21 cellular contexts compared by ENCODE assay signal in genomic region chr21:44521301-44521927, GRCh38. TPM values are rescaled to one million over a fixed set of nuclear protein-coding genes. Genes with fewer than 3 reads are reported as not detected.
DNase-seq lines count a peak whose midpoint lies in the region; ATAC-seq, FAIRE-seq and TF ChIP-seq lines count a peak whose summit lies in the region.
"Had no signal": no experiment of that assay in that cellular context is flagged by ENCODE, and none has a peak within 500 bp of the region (broad histone marks: within the 10 kb centered on the region; RNA-seq: fewer than 3 reads in every experiment).

No MANE protein-coding gene starts in this region.

- H3K27me3 ChIP-seq in K562 (ENCODE audit: control insufficient read depth in 2 of 2, insufficient read depth in 2 of 2, low read length in 2 of 2) (peaks cover 0 to 22% of the 10 kb centered on the region in 2 experiments; a peak in 2 of 5 replicates), left lung (peaks cover 0 to 36% of the 10 kb centered on the region in 2 donors), tibial artery (peaks cover 0 to 28% of the 10 kb centered on the region in 2 donors)

- DNase-seq in activated naive CD4-positive, alpha-beta T cell treated with anti-CD3 and anti-CD28 coated beads, Interleukin-2, amount 50 U/mL, for 16 hours: no peak
- no peak for DNase-seq in K562 (ENCODE audit: extremely low read depth in 1 of 4, low spot score in 3 of 4)
- DNase-seq in left lung: peak; percentile 26 to 61
- peak; percentile 6 to 52 for DNase-seq in tibial artery
- no peak for DNase-seq in DMS53 (lab: John Stamatoyannopoulos, UW)
- no peak for DNase-seq in UCSD-AML1 (lab: John Stamatoyannopoulos, UW; ENCODE audit: unreplicated experiment)
- DNase-seq: CD4-positive, alpha-beta memory T cell; DND-41; GDM1; Karpas-422; NCI-H1105 treated with DMSO at 0.1 percent for 48 hours; NCI-H187 treated with DMSO at 0.1 percent for 48 hours; NCI-H446 treated with DMSO at 0.1 percent for 48 hours; NCI-H748 treated with DMSO at 0.1 percent for 48 hours; PC-3 had no signal

- no peak overlapping the region for H3K4me2 ChIP-seq in K562 (ENCODE audit: insufficient read depth, low read length)
- H3K4me2 ChIP-seq: GM23338 had no signal

- no peak for TF ChIP-seq POLR2A in K562 (conservative IDR thresholded peaks at IDR 0.05)

- CTCF ChIA-PET in K562 (lab: Yijun Ruan, JAX; ENCODE audit: low intra/inter-chr PET ratio): no interaction called here

- no peak for TF ChIP-seq CTCF in K562 (IDR thresholded peaks at IDR 0.05 in 2 of 3, conservative IDR thresholded peaks at IDR 0.05 in 1 of 3; ENCODE audit: insufficient read depth in 2 of 3, low read depth in 1 of 3, low read length in 3 of 3)
- no peak for TF ChIP-seq CTCF in left lung (IDR thresholded peaks at IDR 0.05)
- no peak for TF ChIP-seq CTCF in tibial artery (IDR thresholded peaks at IDR 0.05)

- H3K4me3 ChIP-seq in K562 (no peak overlapping the region), left lung (no peak overlapping the region), tibial artery (no peak overlapping the region)
- H3K4me3 ChIP-seq: GM23338 had no signal

- POLR2A ChIA-PET in K562 (lab: Yijun Ruan, JAX): interaction anchor here (0.8 kb wide), 2 partner anchors 151 to 255 kb away, joined by 3 read pairs; no protein-coding TSS in a partner anchor

- no peaks in the 10 kb centered on the region for H3K4me1 Mint-ChIP-seq in activated naive CD4-positive, alpha-beta T cell treated with anti-CD3 and anti-CD28 coated beads, Interleukin-2, amount 50 U/mL, for 24 hours
- H3K4me1 Mint-ChIP-seq: GM23338 had no signal

- WGBS in K562 (ENCODE audit: insufficient coverage, low coverage, missing lambda C conversion rate): 11% methylated on average over 22 of the region's 22 CpGs

- peak overlapping the region; percentile 37 for H3K27ac Mint-ChIP-seq in activated naive CD4-positive, alpha-beta T cell treated with anti-CD3 and anti-CD28 coated beads, Interleukin-2, amount 50 U/mL, for 24 hours
- H3K27ac Mint-ChIP-seq: GM23338 had no signal

- intact Hi-C loops in K562 (cut with micrococcal nuclease) (no loop called here), left lung (cut with DNase I) (no loop called here), tibial artery (cut with DNase I; ENCODE audit: low total_unique reads) (no loop called here)

- H3K27ac ChIP-seq in K562 (ENCODE audit: extremely low read depth, low read depth, low read length) (no peak overlapping the region), left lung (no peak overlapping the region), tibial artery (no peak overlapping the region)

- peaks cover 0 to 31% of the 10 kb centered on the region in 2 experiments; a peak in 3 of 5 replicates for H3K4me1 ChIP-seq in K562 (replicated peaks in 1 of 2; ENCODE audit: control insufficient read depth in 2 of 2, insufficient read depth in 2 of 2, low read length in 2 of 2)
- H3K4me1 ChIP-seq in left lung: no peaks in the 10 kb centered on the region
- H3K4me1 ChIP-seq in tibial artery: no peaks in the 10 kb centered on the region

- no peak for TF ChIP-seq RAD21 in K562 (CRISPR knock-in tag; conservative IDR thresholded peaks at IDR 0.05 in 1 of 2, IDR thresholded peaks at IDR 0.05 in 1 of 2)

- H3K9me3 ChIP-seq in K562 (replicated peaks; ENCODE audit: control insufficient read depth, insufficient read depth, low read depth, low read length) (peaks cover 21% of the 10 kb centered on the region; the same call in 1 of the 2 replicates), left lung (peaks cover 0 to 3% of the 10 kb centered on the region in 2 donors), tibial artery (no peaks in the 10 kb centered on the region)

- no peak overlapping the region for H2AFZ ChIP-seq in K562 (ENCODE audit: low read depth, low read length)
- H2AFZ ChIP-seq: GM23338 had no signal

- no peaks in the 10 kb centered on the region for H3K79me2 ChIP-seq in K562 (ENCODE audit: control insufficient read depth, insufficient read depth, low read length)

- no TSS peak for BruUV-seq in K562 (replicated peaks; lab: Mats Ljungman, UMichigan)

- H3K36me3 Mint-ChIP-seq in activated naive CD4-positive, alpha-beta T cell treated with anti-CD3 and anti-CD28 coated beads, Interleukin-2, amount 50 U/mL, for 24 hours: no peaks in the 10 kb centered on the region
- H3K36me3 Mint-ChIP-seq: CD4-positive, alpha-beta memory T cell had no signal

- TF ChIP-seq EP300 in K562 (IDR thresholded peaks at IDR 0.05; ENCODE audit: low read length): no peak

- H3K36me3 ChIP-seq in K562 (ENCODE audit: control insufficient read depth, insufficient read depth, low read length) (no peaks in the 10 kb centered on the region), left lung (no peaks in the 10 kb centered on the region), tibial artery (no peaks in the 10 kb centered on the region)

- no peaks in the 10 kb centered on the region for H3K9me1 ChIP-seq in K562 (ENCODE audit: control insufficient read depth, insufficient read depth, low read length)

- ATAC-seq in K562 (no peak), left lung (peak; percentile 22), HG03097 (IDR thresholded peaks at IDR 0.05; ENCODE audit: low FRiP score, unreplicated experiment) (no peak)
- ATAC-seq: PC-3 had no signal

- H4K20me1 ChIP-seq in K562 (replicated peaks; ENCODE audit: control insufficient read depth, insufficient read depth, low read length): no peaks in the 10 kb centered on the region

- no peak overlapping the region for H3K9ac ChIP-seq in K562 (ENCODE audit: insufficient read depth in 1 of 2, low read depth in 2 of 2, low read length in 2 of 2)

- no peak overlapping the region for H3K4me3 Mint-ChIP-seq in activated naive CD4-positive, alpha-beta T cell treated with anti-CD3 and anti-CD28 coated beads, Interleukin-2, amount 50 U/mL, for 24 hours
- H3K4me3 Mint-ChIP-seq: CD4-positive, alpha-beta memory T cell; GM23338 had no signal

- in situ Hi-C loops in K562 (cut with MboI): no loop called here

- FAIRE-seq in K562 (lab: Jason Lieb, UNC): no peak
- FAIRE-seq: D721Med, GM12892 had no signal

- no peaks in the 10 kb centered on the region for H3K9me3 Mint-ChIP-seq in activated naive CD4-positive, alpha-beta T cell treated with anti-CD3 and anti-CD28 coated beads, Interleukin-2, amount 50 U/mL, for 24 hours
- H3K9me3 Mint-ChIP-seq: CD4-positive, alpha-beta memory T cell had no signal

- H3K27me3 Mint-ChIP-seq in activated naive CD4-positive, alpha-beta T cell treated with anti-CD3 and anti-CD28 coated beads, Interleukin-2, amount 50 U/mL, for 24 hours: no peaks in the 10 kb centered on the region
- H3K27me3 Mint-ChIP-seq: CD4-positive, alpha-beta memory T cell had no signal

RNA-seq across cellular contexts. Expression of gene KRTAP10-1, which starts 18.6 kb away (rescaled TPM):
- not detected in 2 replicates for total RNA-seq in K562 (2011; cell fraction: chromatin; rRNA removed; ENCODE audit: low replicate concordance)
- total RNA-seq in K562 (2011; cell fraction: nucleolus; rRNA removed): not detected in 2 replicates
- total RNA-seq in K562 (2011; cell fraction: nucleoplasm; rRNA removed): not detected in 2 replicates
- total RNA-seq in K562 (2014; rRNA removed) (not detected in 2 replicates), K562 (2014; rRNA removed; fragmentation: Illumina TruSeq; extraction: Trizol) (not detected in 2 replicates), K562 (2015; rRNA removed; fragmentation: Illumina TruSeq; extraction: Trizol) (not detected in 2 replicates), K562 (2021) (not detected in 2 replicates), left lung (not detected)
- polyA plus RNA-seq in K562 (2011; rRNA removed) (not detected in 2 replicates), K562 (2014; fragmentation: Illumina TruSeq; extraction: Trizol) (not detected in 2 replicates), K562 (2014; fragmentation: Nextera tagmentation; extraction: Ambion mirVana) (not detected), K562 (2014; rRNA removed) (not detected in 2 replicates)
- not detected in 2 replicates for polyA plus RNA-seq in K562 (2011; cell fraction: cytosol; rRNA removed)
- not detected in 2 replicates for polyA plus RNA-seq in K562 (2011; cell fraction: nucleus; rRNA removed)
- not detected in 2 replicates for polyA plus RNA-seq in K562 (2012)
- not detected in 2 replicates for polyA minus RNA-seq in K562 (2011; rRNA and poly(A)+ RNA removed)
- polyA minus RNA-seq in K562 (2011; cell fraction: cytosol; rRNA and poly(A)+ RNA removed): not detected in 2 replicates
- not detected in 2 replicates for polyA minus RNA-seq in K562 (2011; cell fraction: nucleus; rRNA and poly(A)+ RNA removed)
- total RNA-seq: CD4-positive, alpha-beta memory T cell; GM23338; PC-3 had no signal
- polyA plus RNA-seq: CD4-positive, alpha-beta memory T cell; GM23338 had no signal

RNA-seq across cellular contexts. Expression of gene KRTAP10-2, which starts 29.9 kb away (rescaled TPM):
- total RNA-seq in K562 (2011; cell fraction: chromatin; rRNA removed; ENCODE audit: low replicate concordance): not detected in 2 replicates
- total RNA-seq in K562 (2011; cell fraction: nucleolus; rRNA removed): not detected in 2 replicates
- not detected in 2 replicates for total RNA-seq in K562 (2011; cell fraction: nucleoplasm; rRNA removed)
- total RNA-seq in K562 (2014; rRNA removed) (not detected in 2 replicates), K562 (2014; rRNA removed; fragmentation: Illumina TruSeq; extraction: Trizol) (not detected in 2 replicates), K562 (2015; rRNA removed; fragmentation: Illumina TruSeq; extraction: Trizol) (not detected in 2 replicates), K562 (2021) (not detected in 2 replicates), left lung (under 1 TPM in 1 of 2 donors, not detected in 1; 0.24 TPM)
- polyA plus RNA-seq in K562 (2011; rRNA removed) (not detected in 2 replicates), K562 (2014; fragmentation: Illumina TruSeq; extraction: Trizol) (not detected in 2 replicates), K562 (2014; fragmentation: Nextera tagmentation; extraction: Ambion mirVana) (not detected), K562 (2014; rRNA removed) (not detected in 2 replicates)
- not detected in 2 replicates for polyA plus RNA-seq in K562 (2011; cell fraction: cytosol; rRNA removed)
- polyA plus RNA-seq in K562 (2011; cell fraction: nucleus; rRNA removed): not detected in 2 replicates
- not detected in 2 replicates for polyA plus RNA-seq in K562 (2012)
- not detected in 2 replicates for polyA minus RNA-seq in K562 (2011; rRNA and poly(A)+ RNA removed)
- not detected in 2 replicates for polyA minus RNA-seq in K562 (2011; cell fraction: cytosol; rRNA and poly(A)+ RNA removed)
- polyA minus RNA-seq in K562 (2011; cell fraction: nucleus; rRNA and poly(A)+ RNA removed): not detected in 2 replicates
- total RNA-seq: CD4-positive, alpha-beta memory T cell; GM23338; PC-3 had no signal
- polyA plus RNA-seq: CD4-positive, alpha-beta memory T cell had no signal

RNA-seq across cellular contexts. Expression of gene KRTAP10-3, which starts 37.2 kb away (rescaled TPM):
- total RNA-seq in K562 (2011; cell fraction: chromatin; rRNA removed; ENCODE audit: low replicate concordance): not detected in 2 replicates
- not detected in 2 replicates for total RNA-seq in K562 (2011; cell fraction: nucleolus; rRNA removed)
- not detected in 2 replicates for total RNA-seq in K562 (2011; cell fraction: nucleoplasm; rRNA removed)
- total RNA-seq in K562 (2014; rRNA removed) (not detected in 2 replicates), K562 (2014; rRNA removed; fragmentation: Illumina TruSeq; extraction: Trizol) (not detected in 2 replicates), K562 (2015; rRNA removed; fragmentation: Illumina TruSeq; extraction: Trizol) (not detected in 2 replicates), K562 (2021) (not detected in 2 replicates), left lung (not detected)
- polyA plus RNA-seq in K562 (2011; rRNA removed) (not detected in 2 replicates), K562 (2014; fragmentation: Illumina TruSeq; extraction: Trizol) (not detected in 2 replicates), K562 (2014; fragmentation: Nextera tagmentation; extraction: Ambion mirVana) (not detected), K562 (2014; rRNA removed) (not detected in 2 replicates)
- not detected in 2 replicates for polyA plus RNA-seq in K562 (2011; cell fraction: cytosol; rRNA removed)
- not detected in 2 replicates for polyA plus RNA-seq in K562 (2011; cell fraction: nucleus; rRNA removed)
- not detected in 2 replicates for polyA plus RNA-seq in K562 (2012)
- not detected in 2 replicates for polyA minus RNA-seq in K562 (2011; rRNA and poly(A)+ RNA removed)
- polyA minus RNA-seq in K562 (2011; cell fraction: cytosol; rRNA and poly(A)+ RNA removed): not detected in 2 replicates
- polyA minus RNA-seq in K562 (2011; cell fraction: nucleus; rRNA and poly(A)+ RNA removed): not detected in 2 replicates
- total RNA-seq: CD4-positive, alpha-beta memory T cell; GM23338; PC-3 had no signal
- polyA plus RNA-seq: CD4-positive, alpha-beta memory T cell; GM23338 had no signal

RNA-seq across cellular contexts. Expression of gene KRTAP10-4, which starts 52.1 kb away (rescaled TPM):
- total RNA-seq in K562 (2011; cell fraction: chromatin; rRNA removed; ENCODE audit: low replicate concordance): not detected in 2 replicates
- total RNA-seq in K562 (2011; cell fraction: nucleolus; rRNA removed): not detected in 2 replicates
- total RNA-seq in K562 (2011; cell fraction: nucleoplasm; rRNA removed): not detected in 2 replicates
- total RNA-seq in K562 (2014; rRNA removed) (not detected in 2 replicates), K562 (2014; rRNA removed; fragmentation: Illumina TruSeq; extraction: Trizol) (not detected in 2 replicates), K562 (2015; rRNA removed; fragmentation: Illumina TruSeq; extraction: Trizol) (not detected in 2 replicates), K562 (2021) (not detected in 2 replicates), left lung (not detected)
- polyA plus RNA-seq in K562 (2011; rRNA removed) (not detected in 2 replicates), K562 (2014; fragmentation: Illumina TruSeq; extraction: Trizol) (not detected in 2 replicates), K562 (2014; fragmentation: Nextera tagmentation; extraction: Ambion mirVana) (not detected), K562 (2014; rRNA removed) (not detected in 2 replicates)
- polyA plus RNA-seq in K562 (2011; cell fraction: cytosol; rRNA removed): not detected in 2 replicates
- polyA plus RNA-seq in K562 (2011; cell fraction: nucleus; rRNA removed): not detected in 2 replicates
- not detected in 2 replicates for polyA plus RNA-seq in K562 (2012)
- not detected in 2 replicates for polyA minus RNA-seq in K562 (2011; rRNA and poly(A)+ RNA removed)
- polyA minus RNA-seq in K562 (2011; cell fraction: cytosol; rRNA and poly(A)+ RNA removed): not detected in 2 replicates
- not detected in 2 replicates for polyA minus RNA-seq in K562 (2011; cell fraction: nucleus; rRNA and poly(A)+ RNA removed)
- total RNA-seq: A673; CD4-positive, alpha-beta memory T cell; GM23338; PC-3 had no signal
- polyA plus RNA-seq: CD4-positive, alpha-beta memory T cell; GM23338 had no signal

RNA-seq across cellular contexts. Expression of gene KRTAP10-5, which starts 59.0 kb away (rescaled TPM):
- total RNA-seq in K562 (2011; cell fraction: chromatin; rRNA removed; ENCODE audit: low replicate concordance): not detected in 2 replicates
- not detected in 2 replicates for total RNA-seq in K562 (2011; cell fraction: nucleolus; rRNA removed)
- not detected in 2 replicates for total RNA-seq in K562 (2011; cell fraction: nucleoplasm; rRNA removed)
- total RNA-seq in K562 (2014; rRNA removed): not detected in 2 replicates
- not detected in 2 replicates for total RNA-seq in K562 (2014; rRNA removed; fragmentation: Illumina TruSeq; extraction: Trizol)
- not detected in 2 replicates for total RNA-seq in K562 (2015; rRNA removed; fragmentation: Illumina TruSeq; extraction: Trizol)
- not detected in 2 replicates for total RNA-seq in K562 (2021)
- not detected in 2 replicates for polyA plus RNA-seq in K562 (2011; rRNA removed)
- polyA plus RNA-seq in K562 (2011; cell fraction: cytosol; rRNA removed): not detected in 2 replicates
- polyA plus RNA-seq in K562 (2011; cell fraction: nucleus; rRNA removed): not detected in 2 replicates
- polyA plus RNA-seq in K562 (2012): not detected in 2 replicates
- polyA plus RNA-seq in K562 (2014; fragmentation: Illumina TruSeq; extraction: Trizol): not detected in 2 replicates
- polyA plus RNA-seq in K562 (2014; fragmentation: Nextera tagmentation; extraction: Ambion mirVana): not detected
- not detected in 2 replicates for polyA plus RNA-seq in K562 (2014; rRNA removed)
- not detected in 2 replicates for polyA minus RNA-seq in K562 (2011; rRNA and poly(A)+ RNA removed)
- not detected in 2 replicates for polyA minus RNA-seq in K562 (2011; cell fraction: cytosol; rRNA and poly(A)+ RNA removed)
- not detected in 2 replicates for polyA minus RNA-seq in K562 (2011; cell fraction: nucleus; rRNA and poly(A)+ RNA removed)
- total RNA-seq in left lung: not detected
- total RNA-seq: A673; CD4-positive, alpha-beta memory T cell; GM23338; PC-3 had no signal
- polyA plus RNA-seq: CD4-positive, alpha-beta memory T cell; GM23338 had no signal

Comparison
In these comparisons a context has a peak if more than half of its experiments do, and no peak if none do; other contexts are left out.
1. DNase-seq: peak in left lung (2 of 2) and tibial artery (2 of 2); none in activated naive CD4-positive, alpha-beta T cell treated with anti-CD3 and anti-CD28 coated beads, Interleukin-2, amount 50 U/mL, for 16 hours (single experiment), K562 (0 of 4), DMS53 (single experiment) and UCSD-AML1 (single experiment).